Comparison of ENCODE assay signal across 29 cellular contexts in the genomic region with DNA sequence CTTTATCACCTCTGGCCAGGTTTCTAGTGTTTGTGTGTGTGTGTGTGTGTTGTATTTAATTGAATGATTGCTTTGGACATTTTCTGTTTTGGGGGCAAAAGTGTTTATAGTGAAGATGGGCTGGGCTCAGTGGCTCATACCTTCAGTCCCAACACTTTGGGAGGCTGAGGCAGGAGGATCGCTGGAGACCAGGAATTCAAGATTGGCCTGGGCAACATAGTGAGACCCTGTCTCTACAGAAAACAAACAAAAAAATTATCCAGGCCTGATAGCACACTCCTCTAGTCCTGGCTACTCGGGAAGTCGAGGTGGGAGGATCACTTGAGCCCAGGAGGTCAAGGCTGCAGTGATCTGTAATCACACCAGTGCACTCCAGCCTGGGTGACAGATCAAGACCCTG. TPM values are rescaled to one million over a fixed set of nuclear protein-coding genes. Genes with fewer than 3 reads are reported as not detected.
DNase-seq lines count a peak whose midpoint lies in the region; ATAC-seq, FAIRE-seq and TF ChIP-seq lines count a peak whose summit lies in the region.
"Had no signal": no experiment of that assay in that cellular context is flagged by ENCODE, and none has a peak within 500 bp of the region (broad histone marks: within the 10 kb centered on the region; RNA-seq: fewer than 3 reads in every experiment).

No MANE protein-coding gene starts in this region.

- peak overlapping the region; percentile 28 for H3K27ac Mint-ChIP-seq in T-helper 1 cell treated with Interleukin-12 subunit alpha and Interleukin-12 subunit beta and Interleukin-4 antibody, amounts not matched to agents 30 μg/mL and 1 μg/mL, for 36 hours
- H3K27ac Mint-ChIP-seq in MCF 10A (ENCODE audit: low read depth, unreplicated experiment) (peak overlapping the region; percentile 46), astrocyte (ENCODE audit: unreplicated experiment) (peak overlapping the region; percentile 75)

- H3K36me3 ChIP-seq in breast epithelium, result no peaks in the 10 kb centered on the region
- H3K36me3 ChIP-seq in astrocyte (ENCODE audit: insufficient read depth, low read length), result peaks cover 8% of the 10 kb centered on the region
- no peaks in the 10 kb centered on the region for H3K36me3 ChIP-seq in gastrocnemius medialis
- H3K36me3 ChIP-seq: BE2C, SJCRH30 had no signal

- peaks cover 39% of the 10 kb centered on the region for H3K4me1 Mint-ChIP-seq in T-helper 1 cell treated with Interleukin-12 subunit alpha and Interleukin-12 subunit beta and Interleukin-4 antibody, amounts not matched to agents 30 μg/mL and 1 μg/mL, for 36 hours (ENCODE audit: low read depth)
- H3K4me1 Mint-ChIP-seq in MCF 10A (ENCODE audit: insufficient read depth, unreplicated experiment) (no peaks in the 10 kb centered on the region), astrocyte (ENCODE audit: low read depth, unreplicated experiment) (no peaks in the 10 kb centered on the region)

- POLR2A ChIA-PET in MCF 10A (lab: Yijun Ruan, JAX), result no interaction called here

- H3K79me2 ChIP-seq in astrocyte (ENCODE audit: insufficient read depth, low read length), result no peaks in the 10 kb centered on the region

- in situ Hi-C loops in gastrocnemius medialis (cut with MboI; ENCODE audit: low sequenced_read_pairs in 4 of 4), result loop anchor here (10.0 to 25.0 kb wide), 3 partner anchors 83 to 205 kb away; no protein-coding TSS in a partner anchor

- no peak overlapping the region for H3K4me3 ChIP-seq in breast epithelium
- H3K4me3 ChIP-seq in astrocyte (ENCODE audit: insufficient read depth, low read depth, low read length), result no peak overlapping the region
- H3K4me3 ChIP-seq in gastrocnemius medialis, result no peak overlapping the region
- H3K4me3 ChIP-seq: GM23248, K562, PC-9, SJCRH30 had no signal

- intact Hi-C loops in MCF 10A (cut with micrococcal nuclease) (loop anchor here (5.0 kb wide), 2 partner anchors 200 to 295 kb away; no protein-coding TSS in a partner anchor), breast epithelium (cut with DNase I; ENCODE audit: low total_unique reads) (no loop called here), gastrocnemius medialis (cut with DNase I; ENCODE audit: low total_unique reads) (loop anchor here (5.0 kb wide), 3 partner anchors 70 to 105 kb away; a partner anchor contains a TSS)

- TF ChIP-seq POLR2A in breast epithelium (IDR thresholded peaks at IDR 0.05) (no peak), gastrocnemius medialis (IDR thresholded peaks at IDR 0.05) (no peak)

- no peaks in the 10 kb centered on the region for H3K9me3 Mint-ChIP-seq in T-helper 1 cell treated with Interleukin-12 subunit alpha and Interleukin-12 subunit beta and Interleukin-4 antibody, amounts not matched to agents 30 μg/mL and 1 μg/mL, for 36 hours
- H3K9me3 Mint-ChIP-seq in MCF 10A (ENCODE audit: unreplicated experiment), result no peaks in the 10 kb centered on the region
- no peaks in the 10 kb centered on the region for H3K9me3 Mint-ChIP-seq in astrocyte (ENCODE audit: unreplicated experiment)
- H3K9me3 Mint-ChIP-seq: CD4-positive, alpha-beta T cell had no signal

- CTCF ChIA-PET in MCF 10A (lab: Yijun Ruan, JAX), result interaction anchor here (0.6 to 1.7 kb wide), 3 partner anchors 19 to 694 kb away, joined by 3 to 7 read pairs (median 3); no protein-coding TSS in a partner anchor

- no peak overlapping the region for H3K4me2 ChIP-seq in astrocyte (ENCODE audit: low read length)
- H3K4me2 ChIP-seq: PC-9 had no signal

- H2AFZ ChIP-seq in astrocyte (ENCODE audit: low read depth, low read length), result no peak overlapping the region
- H2AFZ ChIP-seq: GM23248, PC-9 had no signal

- no peaks in the 10 kb centered on the region for H3K27me3 ChIP-seq in breast epithelium
- H3K27me3 ChIP-seq in astrocyte (ENCODE audit: insufficient read depth, low read length), result no peaks in the 10 kb centered on the region
- no peaks in the 10 kb centered on the region for H3K27me3 ChIP-seq in gastrocnemius medialis
- H3K27me3 ChIP-seq: BE2C, SJCRH30 had no signal

- no peak for FAIRE-seq in astrocyte (lab: Jason Lieb, UNC)
- FAIRE-seq: G401.6, K562 had no signal

- H3K27me3 Mint-ChIP-seq in T-helper 1 cell treated with Interleukin-12 subunit alpha and Interleukin-12 subunit beta and Interleukin-4 antibody, amounts not matched to agents 30 μg/mL and 1 μg/mL, for 36 hours (ENCODE audit: low read depth), result no peaks in the 10 kb centered on the region
- no peaks in the 10 kb centered on the region for H3K27me3 Mint-ChIP-seq in MCF 10A (ENCODE audit: insufficient read depth, unreplicated experiment)
- no peaks in the 10 kb centered on the region for H3K27me3 Mint-ChIP-seq in astrocyte (ENCODE audit: low read depth, unreplicated experiment)
- H3K27me3 Mint-ChIP-seq: CD4-positive, alpha-beta T cell had no signal

- no peaks in the 10 kb centered on the region for H3K9me3 ChIP-seq in breast epithelium
- no peaks in the 10 kb centered on the region for H3K9me3 ChIP-seq in astrocyte (ENCODE audit: insufficient read depth, low read depth, low read length)
- H3K9me3 ChIP-seq in gastrocnemius medialis, result no peaks in the 10 kb centered on the region
- H3K9me3 ChIP-seq: BE2C, SJCRH30 had no signal

- H3K4me3 Mint-ChIP-seq in T-helper 1 cell treated with Interleukin-12 subunit alpha and Interleukin-12 subunit beta and Interleukin-4 antibody, amounts not matched to agents 30 μg/mL and 1 μg/mL, for 36 hours, result no peak overlapping the region
- H3K4me3 Mint-ChIP-seq in MCF 10A (ENCODE audit: unreplicated experiment) (no peak overlapping the region), astrocyte (ENCODE audit: unreplicated experiment) (no peak overlapping the region)
- H3K4me3 Mint-ChIP-seq: CD4-positive, alpha-beta T cell had no signal

- H3K36me3 Mint-ChIP-seq in T-helper 1 cell treated with Interleukin-12 subunit alpha and Interleukin-12 subunit beta and Interleukin-4 antibody, amounts not matched to agents 30 μg/mL and 1 μg/mL, for 36 hours (ENCODE audit: low read depth), result peaks cover 22% of the 10 kb centered on the region
- H3K36me3 Mint-ChIP-seq in MCF 10A (ENCODE audit: insufficient read depth, unreplicated experiment), result peaks cover 35% of the 10 kb centered on the region
- peaks cover under 1% of the 10 kb centered on the region for H3K36me3 Mint-ChIP-seq in astrocyte (ENCODE audit: low read depth, unreplicated experiment)

- no TSS peak for BruUV-seq in MCF 10A (replicated peaks; lab: Mats Ljungman, UMichigan)

- TF ChIP-seq CTCF in MCF 10A (IDR thresholded peaks at IDR 0.05; ENCODE audit: unreplicated experiment) (no peak), breast epithelium (IDR thresholded peaks at IDR 0.05) (no peak), astrocyte (IDR thresholded peaks at IDR 0.05; ENCODE audit: insufficient read depth, low read depth, low read length) (no peak), gastrocnemius medialis (IDR thresholded peaks at IDR 0.05 in 4 of 5, conservative IDR thresholded peaks at IDR 0.05 in 1 of 5) (no peak)

- H3K27ac ChIP-seq in breast epithelium (no peak overlapping the region), astrocyte (ENCODE audit: low read depth, low read length) (no peak overlapping the region), gastrocnemius medialis (peak overlapping the region; percentile 88 to 98 (median 92))
- H3K27ac ChIP-seq: 22Rv1, GM23248, PC-9, SJCRH30 had no signal

- ATAC-seq in gastrocnemius medialis, result no peak
- ATAC-seq: K562, Right ventricle myocardium inferior had no signal

- no peak overlapping the region for H3K9ac ChIP-seq in astrocyte (ENCODE audit: low read length)
- H3K9ac ChIP-seq: GM23248 had no signal

- H4K20me1 ChIP-seq in astrocyte (ENCODE audit: insufficient read depth, low read length), result no peaks in the 10 kb centered on the region

- DNase-seq in T-helper 1 cell (no peak), MCF 10A (ENCODE audit: unreplicated experiment) (no peak), breast epithelium (ENCODE audit: low spot score in 2 of 2) (no peak), astrocyte (ENCODE audit: low read depth) (no peak), gastrocnemius medialis (no peak), NCI-H187 (lab: John Stamatoyannopoulos, UW) (no peak)
- DNase-seq in NK-92 treated with Interleukin-12 subunit alpha and Interleukin-12 subunit beta, amount 100 ng/mL, for 24 hours (lab: John Stamatoyannopoulos, UW), result no peak
- DNase-seq: ACHN; BE2C; CD4-positive, alpha-beta T cell; COR-L47; DMS53; GM23248; H7; Kasumi-1; MV-4-11; NCI-H1105; NCI-H1436 treated with DMSO at 0.1 percent for 48 hours; NCI-H1930; NCI-H2107; NCI-H446 treated with DMSO at 0.1 percent for 48 hours; NCI-H526; PC-9; SJCRH30 had no signal

- no peaks in the 10 kb centered on the region for H3K4me1 ChIP-seq in breast epithelium
- H3K4me1 ChIP-seq in astrocyte (ENCODE audit: insufficient read depth, low read length), result no peaks in the 10 kb centered on the region
- peaks cover 17 to 18% of the 10 kb centered on the region in 2 donors for H3K4me1 ChIP-seq in gastrocnemius medialis
- H3K4me1 ChIP-seq: BE2C, SJCRH30 had no signal

RNA-seq across cellular contexts. Expression of a gene that starts 37.5 kb away (rescaled TPM):
- total RNA-seq in MCF 10A (2022) (60.3 and 62.7 TPM in 2 replicates), breast epithelium (10 to 100 TPM; 34.7 to 40.6 (median 34.7) TPM), astrocyte (62.6 and 68.8 TPM in 2 replicates), gastrocnemius medialis (10 to 100 TPM; 26.5 to 46.8 (median 34.9) TPM)

RNA-seq across cellular contexts. Expression of a gene that starts 37.6 kb away (rescaled TPM):
- 8.3 and 13.6 TPM in 2 replicates for total RNA-seq in MCF 10A (2022)
- total RNA-seq in breast epithelium, result 10 to 100 TPM; 16.0 to 20.3 (median 18.7) TPM
- total RNA-seq in astrocyte, result 8.6 and 10.7 TPM in 2 replicates
- 10 to 100 TPM; 15.1 to 18.1 (median 16.7) TPM for total RNA-seq in gastrocnemius medialis

Comparison
In these comparisons a context has a peak if more than half of its experiments do, and no peak if none do; other contexts are left out.
1. H3K27ac ChIP-seq: peak in gastrocnemius medialis (4 of 4); none in breast epithelium (0 of 2) and astrocyte (single experiment).
2. Peak in every context shown above with its lines, with median percentiles within 50 percentile points of each other: H3K27ac Mint-ChIP-seq.